Comparison of ENCODE assay signal across 20 cellular contexts in the genomic region with DNA sequence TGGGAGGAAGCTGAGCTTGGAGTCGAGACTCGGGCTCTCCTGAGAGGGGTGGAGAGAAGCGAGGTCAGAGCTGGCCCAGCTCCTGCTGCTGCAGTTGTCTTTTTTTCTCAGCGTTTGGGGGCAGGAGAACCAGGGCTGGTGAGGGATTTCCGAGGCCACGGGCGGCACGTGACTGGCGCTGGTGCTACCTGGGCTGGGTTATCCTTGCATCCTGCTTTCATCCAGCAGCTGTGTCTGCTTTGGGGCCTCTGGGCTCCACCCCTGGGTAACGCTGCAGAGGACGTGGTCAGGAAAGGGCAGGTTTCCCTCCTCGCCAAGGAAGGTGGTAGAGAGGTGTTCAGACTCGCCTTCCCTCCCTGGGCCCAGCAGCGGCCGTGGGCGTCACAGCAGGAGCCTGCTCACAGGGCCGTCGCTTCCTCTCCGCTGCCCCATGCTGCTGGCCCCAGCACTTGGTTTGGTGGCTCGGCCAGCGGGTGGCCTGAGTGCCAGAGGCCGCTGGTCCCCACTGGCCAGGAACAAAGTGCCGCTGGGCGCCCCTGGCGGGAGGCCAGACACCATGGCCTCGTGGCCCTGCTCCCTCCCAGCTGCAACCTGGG. TPM values are rescaled to one million over a fixed set of nuclear protein-coding genes. Genes with fewer than 3 reads are reported as not detected.
A peak's percentile ranks its signal among the peaks of the same experiment; 100 is the strongest.
DNase-seq lines count a peak whose midpoint lies in the region; ATAC-seq, FAIRE-seq and TF ChIP-seq lines count a peak whose summit lies in the region.
"Had no signal": no experiment of that assay in that cellular context is flagged by ENCODE, and none has a peak within 500 bp of the region (broad histone marks: within the 10 kb centered on the region; RNA-seq: fewer than 3 reads in every experiment).

No MANE protein-coding gene starts in this region.

- H3K4me1 ChIP-seq in BLaER1 = peaks cover 95% of the 10 kb centered on the region
- H3K4me1 ChIP-seq in HCT116 (ENCODE audit: control insufficient read depth in 1 of 2, insufficient read depth in 2 of 2, low read length in 2 of 2) = peaks cover 5 to 16% of the 10 kb centered on the region in 2 experiments; a peak in 3 of 4 replicates
- peaks cover 36% of the 10 kb centered on the region for H3K4me1 ChIP-seq in mammary epithelial cell (ENCODE audit: insufficient read depth, low read length)
- no peaks in the 10 kb centered on the region for H3K4me1 ChIP-seq in HepG2 (ENCODE audit: insufficient read depth, low read length)

- dilution Hi-C loops in mammary epithelial cell (cut with HindIII; ENCODE audit: low sequenced_read_pairs) = no loop called here

- RAD21 ChIA-PET in HCT116 (lab: Charles Lee; ENCODE audit: low non-redundant PET in 1 of 2, low total read pairs in 2 of 2, uncharacterized antibody in 2 of 2, unreplicated experiment in 2 of 2) = no interaction called here

- TF ChIP-seq POLR2A in HCT116 (IDR thresholded peaks at IDR 0.05; ENCODE audit: borderline replicate concordance, extremely low read depth, insufficient read depth, insufficient read length) = no peak
- no peak for TF ChIP-seq POLR2A in HepG2 (IDR thresholded peaks at IDR 0.05; ENCODE audit: insufficient read depth in 1 of 2, low read depth in 2 of 2, low read length in 2 of 2)

- H3K4me2 ChIP-seq in BLaER1 = peak overlapping the region; percentile 70; the same call in 1 of the 2 replicates
- 0 out of 2 replicates have a peak overlapping the region, but pooled peaks have one; percentile 2 for H3K4me2 ChIP-seq in HCT116 (ENCODE audit: low read length)
- H3K4me2 ChIP-seq in mammary epithelial cell (ENCODE audit: insufficient read depth, low read depth, low read length) = peak overlapping the region; percentile 61
- no peak overlapping the region for H3K4me2 ChIP-seq in HepG2 (ENCODE audit: low read depth, low read length)

- H3K36me3 ChIP-seq in BLaER1 (peaks cover 89% of the 10 kb centered on the region), HCT116 (ENCODE audit: control insufficient read depth in 1 of 2, insufficient read depth in 2 of 2, low read length in 2 of 2) (peaks cover 0 to 3% of the 10 kb centered on the region in 2 experiments; a peak in 2 of 4 replicates), mammary epithelial cell (ENCODE audit: insufficient read depth, low read length) (no peaks in the 10 kb centered on the region), HepG2 (replicated peaks in 1 of 2; ENCODE audit: control insufficient read depth in 1 of 2, insufficient read depth in 2 of 2, low read length in 2 of 2) (peaks cover 33 to 71% of the 10 kb centered on the region in 2 experiments)

- TF ChIP-seq EP300 in HepG2 (IDR thresholded peaks at IDR 0.05; ENCODE audit: low read depth in 2 of 2, low read length in 2 of 2) (no peak), HepG2 (CRISPR knock-in tag; IDR thresholded peaks at IDR 0.05; ENCODE audit: borderline replicate concordance) (no peak)

- TF ChIP-seq RAD21 in HCT116 (IDR thresholded peaks at IDR 0.05; ENCODE audit: low read depth) (no peak), HepG2 (CRISPR knock-in tag; IDR thresholded peaks at IDR 0.05) (no peak)

- CTCF ChIA-PET in HCT116 (lab: Charles Lee) (interaction anchor here (0.8 kb wide), 1 partner anchor 19 kb away, joined by 4 read pairs; no protein-coding TSS in a partner anchor), mammary epithelial cell (lab: Charles Lee; ENCODE audit: low non-redundant PET) (interaction anchor here (0.5 to 0.7 kb wide), 2 partner anchors 20 to 185 kb away, joined by 3 to 14 read pairs; no protein-coding TSS in a partner anchor), HepG2 (lab: Yijun Ruan, JAX; ENCODE audit: low intra/inter-chr PET ratio, low total read pairs) (no interaction called here)

- H3K79me2 ChIP-seq in HCT116 (ENCODE audit: insufficient read depth, low read length) = peaks cover 26% of the 10 kb centered on the region
- H3K79me2 ChIP-seq in mammary epithelial cell (ENCODE audit: insufficient read depth, low read length) = no peaks in the 10 kb centered on the region
- H3K79me2 ChIP-seq in HepG2 (ENCODE audit: insufficient read depth, low read length) = peaks cover 61% of the 10 kb centered on the region

- FAIRE-seq in HepG2 (lab: Jason Lieb, UNC) = no peak
- FAIRE-seq: small intestine, urothelium cell line had no signal

- POLR2A ChIA-PET in HCT116 (lab: Charles Lee) (no interaction called here), HepG2 (lab: Yijun Ruan, JAX) (no interaction called here)

- H3K4me3 ChIP-seq in BLaER1 (no peak overlapping the region), HCT116 (replicated peaks in 1 of 2; ENCODE audit: low read depth in 1 of 2, low read length in 2 of 2) (no peak overlapping the region), mammary epithelial cell (replicated peaks in 1 of 3; ENCODE audit: insufficient read depth in 1 of 3, low read depth in 2 of 3, low read length in 3 of 3) (no peak overlapping the region), HepG2 (replicated peaks in 1 of 3; ENCODE audit: insufficient read depth in 1 of 3, low read depth in 2 of 3, low read length in 3 of 3) (no peak overlapping the region)
- H3K4me3 ChIP-seq: BLaER1 treated with 17β-estradiol and CSF1 and Interleukin-3, amounts not matched to agents 10 nM and 100 nM; GM23248; heart right ventricle had no signal

- H3K27me3 ChIP-seq in BLaER1 (no peaks in the 10 kb centered on the region), HCT116 (ENCODE audit: insufficient read depth, low read length) (no peaks in the 10 kb centered on the region), mammary epithelial cell (ENCODE audit: insufficient read depth, low read length) (no peaks in the 10 kb centered on the region), HepG2 (ENCODE audit: control insufficient read depth in 1 of 2, insufficient read depth in 2 of 2, low read length in 2 of 2) (no peaks in the 10 kb centered on the region)
- H3K27me3 ChIP-seq: BLaER1 treated with 17β-estradiol and CSF1 and Interleukin-3, amounts not matched to agents 10 nM and 100 nM; heart right ventricle had no signal

- TF ChIP-seq CTCF in HCT116 (IDR thresholded peaks at IDR 0.05 in 2 of 3, conservative IDR thresholded peaks at IDR 0.05 in 1 of 3; ENCODE audit: borderline replicate concordance in 1 of 3, insufficient read depth in 1 of 3, low read depth in 2 of 3, low read length in 2 of 3) (no peak), mammary epithelial cell (conservative IDR thresholded peaks at IDR 0.05 in 1 of 2, IDR thresholded peaks at IDR 0.05 in 1 of 2; ENCODE audit: extremely low read depth in 1 of 2, insufficient read depth in 1 of 2, low read depth in 1 of 2, low read length in 2 of 2) (no peak), HepG2 (CRISPR knock-in tag; IDR thresholded peaks at IDR 0.05) (no peak)

- no peak overlapping the region for H2AFZ ChIP-seq in HCT116 (ENCODE audit: low read depth, low read length, poor library complexity, severe bottlenecking)
- peak overlapping the region; percentile 77 for H2AFZ ChIP-seq in mammary epithelial cell (ENCODE audit: low read depth, low read length)
- no peak overlapping the region for H2AFZ ChIP-seq in HepG2 (ENCODE audit: low read length)
- H2AFZ ChIP-seq: GM23248 had no signal

- BruUV-seq in HCT116 (replicated peaks; lab: Mats Ljungman, UMichigan) (no TSS peak), mammary epithelial cell (replicated peaks; lab: Mats Ljungman, UMichigan) (no TSS peak), HepG2 (replicated peaks; lab: Mats Ljungman, UMichigan) (no TSS peak)

- H3K9me2 ChIP-seq in HCT116 (ENCODE audit: insufficient read depth) = no peaks in the 10 kb centered on the region

- H4K20me1 ChIP-seq in BLaER1 (peaks cover 100% of the 10 kb centered on the region), HCT116 (ENCODE audit: insufficient read depth) (no peaks in the 10 kb centered on the region), mammary epithelial cell (ENCODE audit: insufficient read depth, low read length) (peaks cover 3% of the 10 kb centered on the region), HepG2 (ENCODE audit: insufficient read depth, low read length) (peaks cover 94% of the 10 kb centered on the region; the same call in 1 of the 2 replicates)

- WGBS in mammary epithelial cell (ENCODE audit: low coverage, missing lambda C conversion rate) = 8% methylated on average over 16 of the region's 26 CpGs
- 97% methylated on average over 18 of the region's 26 CpGs for WGBS in HepG2 (ENCODE audit: low lambda C conversion rate)

- ATAC-seq in HCT116 (peak; percentile 2; the same call in 1 of the 2 replicates), HepG2 (no peak), GM21381 (IDR thresholded peaks at IDR 0.05; ENCODE audit: unreplicated experiment) (no peak)
- ATAC-seq: heart right ventricle; stimulated activated effector memory CD8-positive, alpha-beta T cell treated with anti-CD3 and anti-CD28 coated beads, Interleukin-12 subunit alpha, Interleukin-12 subunit beta, amount 100 ng/mL, for 72 hours had no signal

- intact Hi-C loops in HCT116 (cut with micrococcal nuclease) = no loop called here
- intact Hi-C loops in mammary epithelial cell (cut with micrococcal nuclease) = no loop called here
- intact Hi-C loops in HepG2 (cut with micrococcal nuclease; ENCODE audit: unreplicated experiment) = no loop called here

- H3K9me3 ChIP-seq in BLaER1 (no peaks in the 10 kb centered on the region), HCT116 (ENCODE audit: control insufficient read depth in 1 of 2, insufficient read depth in 1 of 2, low read depth in 1 of 2, low read length in 2 of 2) (no peaks in the 10 kb centered on the region), mammary epithelial cell (replicated peaks; ENCODE audit: insufficient read depth, low read length) (no peaks in the 10 kb centered on the region), HepG2 (ENCODE audit: low read length) (no peaks in the 10 kb centered on the region)
- H3K9me3 ChIP-seq: BLaER1 treated with 17β-estradiol and CSF1 and Interleukin-3, amounts not matched to agents 10 nM and 100 nM; heart right ventricle had no signal

- H3K27ac ChIP-seq in BLaER1 (no peak overlapping the region), HCT116 (ENCODE audit: low read depth, low read length) (no peak overlapping the region; the same call in 1 of the 2 replicates), mammary epithelial cell (ENCODE audit: insufficient read depth, low read depth, low read length) (no peak overlapping the region), HepG2 (ENCODE audit: extremely low read length, insufficient read depth, low read length) (no peak overlapping the region)
- H3K27ac ChIP-seq: GM23248, heart right ventricle, VCaP had no signal

- H3K9ac ChIP-seq in BLaER1 (no peak overlapping the region), HCT116 (ENCODE audit: low read length) (no peak overlapping the region), mammary epithelial cell (ENCODE audit: insufficient read depth, low read length) (no peak overlapping the region), HepG2 (ENCODE audit: insufficient read depth, low read depth, low read length) (no peak overlapping the region)
- H3K9ac ChIP-seq: GM23248 had no signal

- DNase-seq in HCT116 (ENCODE audit: low read depth, low spot score) (no peak), mammary epithelial cell (peak; percentile 72), HepG2 (ENCODE audit: low spot score) (no peak), CD1c-positive myeloid dendritic cell (ENCODE audit: extremely low spot score) (no peak), SW480 (ENCODE audit: low spot score) (no peak), GM03348 (ENCODE audit: low spot score) (no peak)
- DNase-seq: activated naive CD4-positive, alpha-beta T cell treated with anti-CD3 and anti-CD28 coated beads, Interleukin-2, amount 50 U/mL, for 16 hours; GM23248; heart right ventricle; mesenchymal stem cell; NCI-H187 treated with DMSO at 0.1 percent for 48 hours; NCI-H226; NCI-H748 treated with DMSO at 0.1 percent for 48 hours; small intestine had no signal

- in situ Hi-C loops in mammary epithelial cell (cut with MboI; ENCODE audit: low sequenced_read_pairs in 2 of 2) = no loop called here
- in situ Hi-C loops in HepG2 (cut with HindIII; ENCODE audit: extremely low pct_ligation_motif_present, low pct_unique_long_range_greater_than_20kb) = no loop called here

RNA-seq across cellular contexts. Expression of gene GSE1, which starts 22.5 kb away (rescaled TPM):
- 90.2 TPM for total RNA-seq in HCT116 (2021; ENCODE audit: unreplicated experiment)
- 37.9 and 44.0 TPM in 2 replicates for polyA plus RNA-seq in HCT116 (2012)
- total RNA-seq in mammary epithelial cell = 10 to 100 TPM; 19.3 to 24.3 TPM
- polyA plus RNA-seq in mammary epithelial cell = 5.2 TPM
- polyA minus RNA-seq in mammary epithelial cell = 8.5 TPM
- 16.1 and 19.5 TPM in 2 replicates for total RNA-seq in HepG2 (2016; rRNA removed; fragmentation: Illumina TruSeq; extraction: Trizol)
- 13.0 and 16.7 TPM in 2 replicates for total RNA-seq in HepG2 (2016; cell fraction: cytosol; rRNA removed; fragmentation: Illumina TruSeq; extraction: Trizol; ENCODE audit: low read depth)
- total RNA-seq in HepG2 (2016; cell fraction: insoluble cytoplasmic fraction; rRNA removed; fragmentation: Illumina TruSeq; extraction: Trizol) = 15.4 and 17.4 TPM in 2 replicates
- 18.2 and 21.4 TPM in 2 replicates for total RNA-seq in HepG2 (2016; cell fraction: membrane; rRNA removed; fragmentation: Illumina TruSeq; extraction: Trizol)
- total RNA-seq in HepG2 (2016; cell fraction: nucleus; rRNA removed; fragmentation: Illumina TruSeq; extraction: Trizol) = 31.6 and 33.0 TPM in 2 replicates
- 31.2 and 37.7 TPM in 2 replicates for polyA plus RNA-seq in HepG2 (2011; rRNA removed)
- 20.9 and 26.7 TPM in 2 replicates for polyA plus RNA-seq in HepG2 (2011; cell fraction: cytosol; rRNA removed)
- 132 and 135 TPM in 2 replicates for polyA plus RNA-seq in HepG2 (2011; cell fraction: nucleus; rRNA removed)
- polyA plus RNA-seq in HepG2 (2012) = 43.5 and 43.7 TPM in 2 replicates
- polyA plus RNA-seq in HepG2 (2016; cell fraction: cytosol; fragmentation: Illumina TruSeq; extraction: Trizol; ENCODE audit: low read depth) = 1.4 and 1.7 TPM in 2 replicates
- polyA plus RNA-seq in HepG2 (2016; cell fraction: insoluble cytoplasmic fraction; fragmentation: Illumina TruSeq; extraction: Trizol; ENCODE audit: low read depth) = 22.8 and 30.2 TPM in 2 replicates
- 4.4 and 5.4 TPM in 2 replicates for polyA plus RNA-seq in HepG2 (2016; cell fraction: membrane; fragmentation: Illumina TruSeq; extraction: Trizol; ENCODE audit: low read depth)
- 70.9 and 78.3 TPM in 2 replicates for polyA plus RNA-seq in HepG2 (2016; cell fraction: nucleus; fragmentation: Illumina TruSeq; extraction: Trizol; ENCODE audit: insufficient read depth, low read depth)
- 24.8 and 50.4 TPM in 2 replicates for polyA minus RNA-seq in HepG2 (2011; rRNA and poly(A)+ RNA removed; ENCODE audit: low replicate concordance)
- 36.3 and 45.8 TPM in 2 replicates for polyA minus RNA-seq in HepG2 (2011; cell fraction: cytosol; rRNA and poly(A)+ RNA removed)
- polyA minus RNA-seq in HepG2 (2011; cell fraction: nucleus; rRNA and poly(A)+ RNA removed) = 83.8 and 96.8 TPM in 2 replicates

RNA-seq across cellular contexts. Expression of gene GINS2, which starts 53.1 kb away (rescaled TPM):
- total RNA-seq in HCT116 (2021; ENCODE audit: unreplicated experiment) (53.3 TPM), mammary epithelial cell (10 to 100 TPM in 1 of 2 donors, 1 to 10 TPM in 1; 1.5 to 32.5 TPM), HepG2 (2016; rRNA removed; fragmentation: Illumina TruSeq; extraction: Trizol) (48.3 and 61.7 TPM in 2 replicates)
- polyA plus RNA-seq in HCT116 (2012) = 10.8 and 19.4 TPM in 2 replicates
- polyA plus RNA-seq in mammary epithelial cell (23.2 TPM), HepG2 (2011; rRNA removed) (7.7 and 10.6 TPM in 2 replicates)
- polyA minus RNA-seq in mammary epithelial cell = 8.8 TPM
- total RNA-seq in HepG2 (2016; cell fraction: cytosol; rRNA removed; fragmentation: Illumina TruSeq; extraction: Trizol; ENCODE audit: low read depth) = 23.8 and 27.0 TPM in 2 replicates
- 48.0 and 66.5 TPM in 2 replicates for total RNA-seq in HepG2 (2016; cell fraction: insoluble cytoplasmic fraction; rRNA removed; fragmentation: Illumina TruSeq; extraction: Trizol)
- total RNA-seq in HepG2 (2016; cell fraction: membrane; rRNA removed; fragmentation: Illumina TruSeq; extraction: Trizol) = 37.7 and 42.3 TPM in 2 replicates
- total RNA-seq in HepG2 (2016; cell fraction: nucleus; rRNA removed; fragmentation: Illumina TruSeq; extraction: Trizol) = 23.1 and 24.3 TPM in 2 replicates
- polyA plus RNA-seq in HepG2 (2011; cell fraction: cytosol; rRNA removed) = 8.9 and 11.0 TPM in 2 replicates
- polyA plus RNA-seq in HepG2 (2011; cell fraction: nucleus; rRNA removed) = 3.9 and 4.5 TPM in 2 replicates
- 5.7 and 16.9 TPM in 2 replicates for polyA plus RNA-seq in HepG2 (2012)
- polyA plus RNA-seq in HepG2 (2016; cell fraction: cytosol; fragmentation: Illumina TruSeq; extraction: Trizol; ENCODE audit: low read depth) = 28.1 and 34.5 TPM in 2 replicates
- polyA plus RNA-seq in HepG2 (2016; cell fraction: insoluble cytoplasmic fraction; fragmentation: Illumina TruSeq; extraction: Trizol; ENCODE audit: low read depth) = 76.0 and 95.5 TPM in 2 replicates
- polyA plus RNA-seq in HepG2 (2016; cell fraction: membrane; fragmentation: Illumina TruSeq; extraction: Trizol; ENCODE audit: low read depth) = 36.4 and 39.0 TPM in 2 replicates
- polyA plus RNA-seq in HepG2 (2016; cell fraction: nucleus; fragmentation: Illumina TruSeq; extraction: Trizol; ENCODE audit: insufficient read depth, low read depth) = 38.9 and 39.5 TPM in 2 replicates
- polyA minus RNA-seq in HepG2 (2011; rRNA and poly(A)+ RNA removed; ENCODE audit: low replicate concordance) = 7.2 and 33.6 TPM in 2 replicates
- polyA minus RNA-seq in HepG2 (2011; cell fraction: cytosol; rRNA and poly(A)+ RNA removed) = 3.9 and 4.1 TPM in 2 replicates
- 4.7 and 6.2 TPM in 2 replicates for polyA minus RNA-seq in HepG2 (2011; cell fraction: nucleus; rRNA and poly(A)+ RNA removed)
